20 cellular contexts compared by ENCODE assay signal in the genomic region with DNA sequence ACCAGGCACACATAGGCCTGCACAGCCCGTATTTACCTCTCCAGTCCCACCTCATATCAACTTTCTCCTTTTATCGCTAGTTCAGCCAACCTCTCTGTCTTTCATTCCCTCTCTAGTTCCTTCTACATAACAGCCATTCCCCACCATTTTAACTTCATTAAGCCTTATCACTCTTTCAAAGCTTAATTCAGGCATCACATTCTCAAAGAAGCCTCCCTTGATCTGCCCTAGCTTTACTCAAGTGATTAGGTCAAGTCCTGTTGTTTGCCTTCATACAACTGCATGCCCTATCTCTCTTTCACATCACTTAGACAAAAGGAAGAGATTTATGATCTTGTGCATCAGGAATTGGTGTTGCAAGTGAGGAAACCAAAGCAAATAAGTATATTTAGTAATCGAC.
DNase-seq lines count a peak whose midpoint lies in the region; ATAC-seq, FAIRE-seq and TF ChIP-seq lines count a peak whose summit lies in the region.
"Had no signal": no experiment of that assay in that cellular context is flagged by ENCODE, and none has a peak within 500 bp of the region (broad histone marks: within the 10 kb centered on the region; RNA-seq: fewer than 3 reads in every experiment).

No MANE protein-coding gene starts in this region.

- no peak overlapping the region for H3K27ac Mint-ChIP-seq in MCF 10A (ENCODE audit: low read depth, unreplicated experiment)
- H3K27ac Mint-ChIP-seq in endodermal cell: peak overlapping the region; percentile 3
- H3K27ac Mint-ChIP-seq in neural crest cell (ENCODE audit: unreplicated experiment): peak overlapping the region; percentile 46
- H3K27ac Mint-ChIP-seq: B cell; CD8-positive, alpha-beta T cell had no signal

- no peaks in the 10 kb centered on the region for H4K20me1 ChIP-seq in mammary epithelial cell (ENCODE audit: insufficient read depth, low read length)

- no peak for FAIRE-seq in GM19239 (lab: Jason Lieb, UNC)
- FAIRE-seq: G401.6, GM12891, H54, HTR-8/SVneo had no signal

- H3K9me3 ChIP-seq in mammary epithelial cell (replicated peaks; ENCODE audit: insufficient read depth, low read length) (no peaks in the 10 kb centered on the region), endodermal cell (ENCODE audit: control insufficient read depth, low read length) (peaks cover 20% of the 10 kb centered on the region)

- BruUV-seq in mammary epithelial cell (replicated peaks; lab: Mats Ljungman, UMichigan) (no TSS peak), MCF 10A (replicated peaks; lab: Mats Ljungman, UMichigan) (no TSS peak)

- peaks cover 10% of the 10 kb centered on the region for H3K4me1 ChIP-seq in mammary epithelial cell (ENCODE audit: insufficient read depth, low read length)
- H3K4me1 ChIP-seq in endodermal cell (ENCODE audit: control insufficient read depth, insufficient read depth, low read length): no peaks in the 10 kb centered on the region

- no peak overlapping the region for H3K4me2 ChIP-seq in mammary epithelial cell (ENCODE audit: insufficient read depth, low read depth, low read length)
- H3K4me2 ChIP-seq: BLaER1 treated with 17β-estradiol and CSF1 and Interleukin-3, amounts not matched to agents 10 nM and 100 nM had no signal

- no peak for TF ChIP-seq CTCF in mammary epithelial cell (conservative IDR thresholded peaks at IDR 0.05 in 1 of 2, IDR thresholded peaks at IDR 0.05 in 1 of 2; ENCODE audit: extremely low read depth in 1 of 2, insufficient read depth in 1 of 2, low read depth in 1 of 2, low read length in 2 of 2)
- TF ChIP-seq CTCF in MCF 10A (IDR thresholded peaks at IDR 0.05; ENCODE audit: unreplicated experiment): no peak
- no peak for TF ChIP-seq CTCF in endodermal cell (conservative IDR thresholded peaks at IDR 0.05)
- TF ChIP-seq CTCF in neural crest cell (conservative IDR thresholded peaks at IDR 0.05): no peak

- H3K27ac ChIP-seq in mammary epithelial cell (ENCODE audit: insufficient read depth, low read depth, low read length): no peak overlapping the region
- no peak overlapping the region for H3K27ac ChIP-seq in endodermal cell (ENCODE audit: low read depth, low read length)
- H3K27ac ChIP-seq: BLaER1 treated with 17β-estradiol and CSF1 and Interleukin-3, amounts not matched to agents 10 nM and 100 nM; GM23248 had no signal

- DNase-seq in mammary epithelial cell (no peak), MCF 10A (ENCODE audit: unreplicated experiment) (no peak), endodermal cell (no peak), neural crest cell (ENCODE audit: low read depth, low spot score) (no peak), GM19239 (ENCODE audit: insufficient read length, low spot score) (no peak)
- DNase-seq: Calu3; CD8-positive, alpha-beta T cell; DMS 273 treated with DMSO at 0.1 percent for 48 hours; DMS53; GM23248; HCEC 1CT; IMR-90 had no signal

- H3K4me1 Mint-ChIP-seq in MCF 10A (ENCODE audit: insufficient read depth, unreplicated experiment) (no peaks in the 10 kb centered on the region), endodermal cell (peaks cover 10% of the 10 kb centered on the region), neural crest cell (peaks cover 16% of the 10 kb centered on the region)

- H3K9ac ChIP-seq in mammary epithelial cell (ENCODE audit: insufficient read depth, low read length): no peak overlapping the region
- H3K9ac ChIP-seq in endodermal cell (ENCODE audit: extremely low read depth, low read length, poor library complexity, severe bottlenecking): no peak overlapping the region
- H3K9ac ChIP-seq: BLaER1 treated with 17β-estradiol and CSF1 and Interleukin-3, amounts not matched to agents 10 nM and 100 nM; GM23248 had no signal

- H3K4me3 Mint-ChIP-seq in MCF 10A (ENCODE audit: unreplicated experiment) (no peak overlapping the region), endodermal cell (no peak overlapping the region), neural crest cell (no peak overlapping the region)
- H3K4me3 Mint-ChIP-seq: B cell; CD8-positive, alpha-beta T cell had no signal

- H3K36me3 Mint-ChIP-seq in MCF 10A (ENCODE audit: insufficient read depth, unreplicated experiment): peaks cover 6% of the 10 kb centered on the region
- no peaks in the 10 kb centered on the region for H3K36me3 Mint-ChIP-seq in endodermal cell (ENCODE audit: low read depth)
- H3K36me3 Mint-ChIP-seq in neural crest cell (ENCODE audit: low read depth): peaks cover 2% of the 10 kb centered on the region

- H3K79me2 ChIP-seq in mammary epithelial cell (ENCODE audit: insufficient read depth, low read length): no peaks in the 10 kb centered on the region

- POLR2A ChIA-PET in MCF 10A (lab: Yijun Ruan, JAX): no interaction called here

- intact Hi-C loops in mammary epithelial cell (cut with micrococcal nuclease) (no loop called here), MCF 10A (cut with micrococcal nuclease) (no loop called here)

- H3K27me3 ChIP-seq in mammary epithelial cell (ENCODE audit: insufficient read depth, low read length) (no peaks in the 10 kb centered on the region), endodermal cell (ENCODE audit: control insufficient read depth, insufficient read depth, low read length, poor library complexity, severe bottlenecking) (peaks cover 4% of the 10 kb centered on the region)
- H3K27me3 ChIP-seq: BLaER1 treated with 17β-estradiol and CSF1 and Interleukin-3, amounts not matched to agents 10 nM and 100 nM had no signal

- CTCF ChIA-PET in mammary epithelial cell (lab: Charles Lee; ENCODE audit: low non-redundant PET) (interaction anchor here (0.7 kb wide), 1 partner anchor 233 kb away, joined by 4 read pairs; no protein-coding TSS in a partner anchor), MCF 10A (lab: Yijun Ruan, JAX) (interaction anchor here (0.6 to 1.0 kb wide), 5 partner anchors 15 to 270 kb away, joined by 3 to 6 read pairs (median 3); no protein-coding TSS in a partner anchor)

- in situ Hi-C loops in mammary epithelial cell (cut with MboI; ENCODE audit: low sequenced_read_pairs in 2 of 2): no loop called here

- H3K36me3 ChIP-seq in mammary epithelial cell (ENCODE audit: insufficient read depth, low read length): no peaks in the 10 kb centered on the region
- no peaks in the 10 kb centered on the region for H3K36me3 ChIP-seq in endodermal cell (ENCODE audit: control insufficient read depth, insufficient read depth, low read length)

- WGBS in mammary epithelial cell (ENCODE audit: low coverage, missing lambda C conversion rate): 100% methylated on average over 3 of the region's 3 CpGs
- WGBS in endodermal cell (ENCODE audit: insufficient coverage in 1 of 2, insufficient read length in 1 of 2), 2 experiments: 72 to 84% methylated on average over 2 of the region's 3 CpGs

- dilution Hi-C loops in mammary epithelial cell (cut with HindIII; ENCODE audit: low sequenced_read_pairs): loop anchor here (10.0 kb wide), 1 partner anchor 63 kb away; no protein-coding TSS in a partner anchor

- ATAC-seq in activated CD4-positive, CD25-positive, alpha-beta regulatory T cell treated with anti-CD3 and anti-CD28 coated beads, Interleukin-2, amount 50 U/mL, for 24 hours: no peak
- no peak for ATAC-seq in HG02588 (IDR thresholded peaks at IDR 0.05; ENCODE audit: unreplicated experiment)
- ATAC-seq: CD8-positive, alpha-beta T cell had no signal

- no peaks in the 10 kb centered on the region for H3K27me3 Mint-ChIP-seq in MCF 10A (ENCODE audit: insufficient read depth, unreplicated experiment)
- H3K27me3 Mint-ChIP-seq in endodermal cell (ENCODE audit: insufficient read depth): peaks cover 12% of the 10 kb centered on the region
- no peaks in the 10 kb centered on the region for H3K27me3 Mint-ChIP-seq in neural crest cell (ENCODE audit: low read depth)
- H3K27me3 Mint-ChIP-seq: B cell had no signal

- H3K4me3 ChIP-seq in mammary epithelial cell (replicated peaks in 1 of 3; ENCODE audit: insufficient read depth in 1 of 3, low read depth in 2 of 3, low read length in 3 of 3): no peak overlapping the region
- peak overlapping the region; percentile 10 for H3K4me3 ChIP-seq in endodermal cell (ENCODE audit: low read length)
- H3K4me3 ChIP-seq: BLaER1 treated with 17β-estradiol and CSF1 and Interleukin-3, amounts not matched to agents 10 nM and 100 nM; GM23248 had no signal

- H3K9me3 Mint-ChIP-seq in MCF 10A (ENCODE audit: unreplicated experiment) (no peaks in the 10 kb centered on the region), endodermal cell (peaks cover 7% of the 10 kb centered on the region), neural crest cell (peaks cover 10% of the 10 kb centered on the region)

- H2AFZ ChIP-seq in mammary epithelial cell (ENCODE audit: low read depth, low read length): peak overlapping the region; percentile 17
- H2AFZ ChIP-seq: GM23248 had no signal
